ENCODE assay signal across 19 cellular contexts in the genomic region with DNA sequence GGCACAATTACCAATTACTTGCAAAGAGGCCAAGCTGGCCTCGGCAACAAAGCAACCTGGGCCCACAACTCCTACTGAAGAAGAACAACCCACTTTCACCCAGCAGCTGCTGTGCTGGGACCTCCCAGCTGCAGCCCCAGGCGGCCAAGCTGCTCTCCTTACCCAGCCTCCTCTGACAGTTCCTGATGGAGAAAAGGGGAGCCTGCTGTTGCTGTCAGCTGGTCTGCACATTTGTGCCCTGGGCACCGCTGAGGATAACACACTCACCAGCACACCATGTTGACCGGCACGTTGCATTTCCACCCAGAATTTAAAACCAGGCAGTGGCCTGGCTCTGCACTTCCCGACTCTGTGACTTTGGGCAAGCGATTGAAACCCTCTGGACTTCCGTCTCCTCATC. TPM values are rescaled to one million over a fixed set of nuclear protein-coding genes. Genes with fewer than 3 reads are reported as not detected.
"Had no signal": no experiment of that assay in that cellular context is flagged by ENCODE, and none has a peak within 500 bp of the region (broad histone marks: within the 10 kb centered on the region; RNA-seq: fewer than 3 reads in every experiment).

No MANE protein-coding gene starts in this region.

- H3K36me3 ChIP-seq: esophagus muscularis mucosa, heart right ventricle, neutrophil, spleen, thoracic aorta, upper lobe of left lung had no signal

- ATAC-seq: activated CD8-positive, alpha-beta memory T cell treated with anti-CD3 and anti-CD28 coated beads, Interleukin-2, amount 10 ng/mL, durations not matched to agents 7 days and 5 days; heart right ventricle; naive thymus-derived CD4-positive, alpha-beta T cell; stimulated activated naive B cell treated with anti-CD40 and anti-IgM and Interleukin-4, amounts not matched to agents 10 μg/mL and 1 μg/mL and 100 μg/mL, for 72 hours had no signal

- H3K9me3 Mint-ChIP-seq: activated CD4-positive, alpha-beta memory T cell treated with anti-CD3 and anti-CD28 coated beads, Interleukin-2, amount 10 ng/mL, durations not matched to agents 7 days and 5 days; immature natural killer cell had no signal

- H3K27me3 Mint-ChIP-seq: activated CD4-positive, alpha-beta memory T cell treated with anti-CD3 and anti-CD28 coated beads, Interleukin-2, amount 10 ng/mL, durations not matched to agents 7 days and 5 days had no signal

- H3K4me3 Mint-ChIP-seq: activated CD4-positive, alpha-beta memory T cell treated with anti-CD3 and anti-CD28 coated beads, Interleukin-2, amount 10 ng/mL, durations not matched to agents 7 days and 5 days; activated CD8-positive, alpha-beta memory T cell treated with anti-CD3 and anti-CD28 coated beads, Interleukin-2, amount 10 ng/mL, durations not matched to agents 7 days and 5 days; activated naive CD8-positive, alpha-beta T cell treated with anti-CD3 and anti-CD28 coated beads, Interleukin-2, amount 10 ng/mL, durations not matched to agents 7 days and 5 days; brain; immature natural killer cell; naive thymus-derived CD4-positive, alpha-beta T cell; stimulated activated naive B cell treated with anti-CD40 and anti-IgM and Interleukin-4, amounts not matched to agents 10 μg/mL and 1 μg/mL and 100 μg/mL, for 72 hours had no signal

- H3K4me3 ChIP-seq: esophagus muscularis mucosa, heart right ventricle, spleen, thoracic aorta, upper lobe of left lung had no signal

- H3K27ac Mint-ChIP-seq: activated CD4-positive, alpha-beta memory T cell treated with anti-CD3 and anti-CD28 coated beads, Interleukin-2, amount 10 ng/mL, durations not matched to agents 7 days and 5 days; activated CD8-positive, alpha-beta memory T cell treated with anti-CD3 and anti-CD28 coated beads, Interleukin-2, amount 10 ng/mL, durations not matched to agents 7 days and 5 days; activated naive CD8-positive, alpha-beta T cell treated with anti-CD3 and anti-CD28 coated beads, Interleukin-2, amount 10 ng/mL, durations not matched to agents 7 days and 5 days; immature natural killer cell; naive thymus-derived CD4-positive, alpha-beta T cell; stimulated activated naive B cell treated with anti-CD40 and anti-IgM and Interleukin-4, amounts not matched to agents 10 μg/mL and 1 μg/mL and 100 μg/mL, for 72 hours had no signal

- H3K36me3 Mint-ChIP-seq: activated CD8-positive, alpha-beta memory T cell treated with anti-CD3 and anti-CD28 coated beads, Interleukin-2, amount 10 ng/mL, durations not matched to agents 7 days and 5 days; activated naive CD8-positive, alpha-beta T cell treated with anti-CD3 and anti-CD28 coated beads, Interleukin-2, amount 10 ng/mL, durations not matched to agents 7 days and 5 days; brain; immature natural killer cell; naive thymus-derived CD4-positive, alpha-beta T cell; stimulated activated naive B cell treated with anti-CD40 and anti-IgM and Interleukin-4, amounts not matched to agents 10 μg/mL and 1 μg/mL and 100 μg/mL, for 72 hours had no signal

- H3K27me3 ChIP-seq: esophagus muscularis mucosa, heart right ventricle, neutrophil, spleen, upper lobe of left lung had no signal

- H3K9me3 ChIP-seq: esophagus muscularis mucosa, heart right ventricle, neutrophil, spleen, thoracic aorta, upper lobe of left lung had no signal

- H3K27ac ChIP-seq: esophagus muscularis mucosa, heart right ventricle, neutrophil, spleen, thoracic aorta, upper lobe of left lung had no signal

- H3K4me1 Mint-ChIP-seq: activated CD4-positive, alpha-beta memory T cell treated with anti-CD3 and anti-CD28 coated beads, Interleukin-2, amount 10 ng/mL, durations not matched to agents 7 days and 5 days; activated CD8-positive, alpha-beta memory T cell treated with anti-CD3 and anti-CD28 coated beads, Interleukin-2, amount 10 ng/mL, durations not matched to agents 7 days and 5 days; activated naive CD8-positive, alpha-beta T cell treated with anti-CD3 and anti-CD28 coated beads, Interleukin-2, amount 10 ng/mL, durations not matched to agents 7 days and 5 days; immature natural killer cell; naive thymus-derived CD4-positive, alpha-beta T cell; stimulated activated naive B cell treated with anti-CD40 and anti-IgM and Interleukin-4, amounts not matched to agents 10 μg/mL and 1 μg/mL and 100 μg/mL, for 72 hours had no signal

- DNase-seq: activated CD4-positive, alpha-beta memory T cell treated with anti-CD3 and anti-CD28 coated beads, Interleukin-2, amount 10 ng/mL, durations not matched to agents 7 days and 5 days; activated CD4-positive, alpha-beta T cell treated with anti-CD3 and anti-CD28 coated beads for 48 hours; activated CD4-positive, CD25-positive, alpha-beta regulatory T cell; activated CD8-positive, alpha-beta memory T cell treated with anti-CD3 and anti-CD28 coated beads, Interleukin-2, amount 10 ng/mL, durations not matched to agents 7 days and 5 days; activated naive CD4-positive, alpha-beta T cell treated with Interleukin-2 at 50 U/mL for 16 hours; activated naive CD8-positive, alpha-beta T cell treated with anti-CD3 and anti-CD28 coated beads, Interleukin-2, amount 10 ng/mL, durations not matched to agents 7 days and 5 days; central memory CD4-positive, alpha-beta T cell; heart right ventricle; immature natural killer cell; mesendoderm; naive thymus-derived CD4-positive, alpha-beta T cell; spleen; stimulated activated naive B cell treated with anti-CD40 and anti-IgM and Interleukin-4, amounts not matched to agents 10 μg/mL and 1 μg/mL and 100 μg/mL, for 72 hours; T-helper 9 cell; upper lobe of left lung had no signal

RNA-seq across cellular contexts. Expression of a gene that starts 33.6 kb away (rescaled TPM):
- total RNA-seq: activated CD4-positive, alpha-beta memory T cell treated with anti-CD3 and anti-CD28 coated beads, Interleukin-2, amount 10 ng/mL, durations not matched to agents 7 days and 5 days; activated naive CD8-positive, alpha-beta T cell treated with anti-CD3 and anti-CD28 coated beads, Interleukin-2, amount 10 ng/mL, durations not matched to agents 7 days and 5 days; naive thymus-derived CD4-positive, alpha-beta T cell had no signal
- polyA plus RNA-seq: immature natural killer cell; naive thymus-derived CD4-positive, alpha-beta T cell had no signal
